ENCODE assay signal across 8 cellular contexts in the genomic region with DNA sequence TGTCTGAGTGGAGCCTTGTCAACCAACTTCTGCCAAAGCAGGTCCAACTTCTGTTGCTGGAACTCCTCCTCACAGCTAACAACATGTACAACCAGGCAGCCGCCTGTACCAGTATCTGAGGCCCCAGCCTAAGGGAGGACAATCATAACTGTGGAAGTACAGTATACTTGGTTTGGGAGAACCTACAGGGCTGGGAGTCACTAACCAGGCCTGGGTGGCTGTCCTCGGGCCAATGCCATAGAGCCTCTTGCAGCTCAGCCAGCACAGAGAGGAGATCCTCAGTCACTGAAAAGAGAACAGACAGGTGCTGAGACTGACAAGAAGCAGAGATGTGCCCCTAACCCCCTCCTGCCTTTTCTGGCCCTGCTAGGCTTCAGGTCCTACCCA. TPM values are rescaled to one million over a fixed set of nuclear protein-coding genes. Genes with fewer than 3 reads are reported as not detected.
A peak's percentile ranks its signal among the peaks of the same experiment; 100 is the strongest.
DNase-seq lines count a peak whose midpoint lies in the region; ATAC-seq, FAIRE-seq and TF ChIP-seq lines count a peak whose summit lies in the region.

No MANE protein-coding gene starts in this region.

- H3K4me1 ChIP-seq in cardiac muscle cell (ENCODE audit: low read depth): peaks cover 10% of the 10 kb centered on the region
- peaks cover 26% of the 10 kb centered on the region for H3K4me1 ChIP-seq in adipocyte (ENCODE audit: control insufficient read depth, insufficient read depth, low read length)
- H3K4me1 ChIP-seq in HepG2 (ENCODE audit: insufficient read depth, low read length): peaks cover 23% of the 10 kb centered on the region
- H3K4me1 ChIP-seq in upper lobe of left lung: peaks cover 26 to 36% (median 31%) of the 10 kb centered on the region in 4 donors

- intact Hi-C loops in Right ventricle myocardium inferior (cut with DNase I) (no loop called here), HepG2 (cut with micrococcal nuclease; ENCODE audit: unreplicated experiment) (no loop called here)

- TF ChIP-seq CTCF in cardiac muscle cell (IDR thresholded peaks at IDR 0.05; ENCODE audit: low read depth, low read length) (no peak), HepG2 (CRISPR knock-in tag; IDR thresholded peaks at IDR 0.05) (no peak), upper lobe of left lung (IDR thresholded peaks at IDR 0.05) (no peak)

- H2AFZ ChIP-seq in HepG2 (ENCODE audit: low read length): no peak overlapping the region

- no peak overlapping the region for H3K27ac ChIP-seq in cardiac muscle cell
- H3K27ac ChIP-seq in HepG2 (ENCODE audit: extremely low read length, insufficient read depth, low read length): peak overlapping the region; percentile 55
- H3K27ac ChIP-seq in upper lobe of left lung: peak overlapping the region in 2 of 4 donors; percentile 83 to 88

- H3K9ac ChIP-seq in adipocyte (ENCODE audit: low read length): peak overlapping the region; percentile 88
- H3K9ac ChIP-seq in HepG2 (ENCODE audit: insufficient read depth, low read depth, low read length): peak overlapping the region; percentile 73

- no peak for TF ChIP-seq RAD21 in HepG2 (CRISPR knock-in tag; IDR thresholded peaks at IDR 0.05)

- peak overlapping the region; percentile 82 for H3K4me3 ChIP-seq in cardiac muscle cell
- peak overlapping the region; percentile 91 for H3K4me3 ChIP-seq in adipocyte (ENCODE audit: low read length)
- H3K4me3 ChIP-seq in HepG2 (replicated peaks in 1 of 3; ENCODE audit: insufficient read depth in 1 of 3, low read depth in 2 of 3, low read length in 3 of 3): peak overlapping the region; percentile 68 to 96 (median 84)
- peak overlapping the region in 3 of 4 donors; percentile 63 to 97 (median 81) for H3K4me3 ChIP-seq in upper lobe of left lung

- peak overlapping the region; percentile 89 for H3K4me2 ChIP-seq in HepG2 (ENCODE audit: low read depth, low read length)

- H3K27me3 ChIP-seq in cardiac muscle cell (no peaks in the 10 kb centered on the region), adipocyte (replicated peaks; ENCODE audit: control insufficient read depth, insufficient read depth, low read length) (no peaks in the 10 kb centered on the region), HepG2 (ENCODE audit: control insufficient read depth in 1 of 2, insufficient read depth in 2 of 2, low read length in 2 of 2) (no peaks in the 10 kb centered on the region; a peak in 1 of 5 replicates), upper lobe of left lung (no peaks in the 10 kb centered on the region)

- peaks cover 21% of the 10 kb centered on the region; the same call in 1 of the 2 replicates for H4K20me1 ChIP-seq in HepG2 (ENCODE audit: insufficient read depth, low read length)

- no TSS peak for BruUV-seq in HepG2 (replicated peaks; lab: Mats Ljungman, UMichigan)

- in situ Hi-C loops in HepG2 (cut with HindIII; ENCODE audit: extremely low pct_ligation_motif_present, low pct_unique_long_range_greater_than_20kb): no loop called here

- TF ChIP-seq POLR2A in HepG2 (IDR thresholded peaks at IDR 0.05; ENCODE audit: insufficient read depth in 1 of 2, low read depth in 2 of 2, low read length in 2 of 2) (no peak), upper lobe of left lung (IDR thresholded peaks at IDR 0.05) (no peak)

- DNase-seq in cardiac muscle cell (ENCODE audit: low read depth in 1 of 2, low spot score in 1 of 2): no peak
- DNase-seq in Right ventricle myocardium inferior (ENCODE audit: missing footprints): no peak
- no peak for DNase-seq in adipocyte (ENCODE audit: low read depth)
- DNase-seq in HepG2 (ENCODE audit: low spot score): no peak
- DNase-seq in upper lobe of left lung: no peak
- DNase-seq in SHP77 (lab: John Stamatoyannopoulos, UW): no peak
- DNase-seq in hypothalamus (lab: John Stamatoyannopoulos, UW): no peak
- no peak for DNase-seq in cerebellar nuclear complex (lab: John Stamatoyannopoulos, UW)

- peaks cover 18% of the 10 kb centered on the region for H3K79me2 ChIP-seq in HepG2 (ENCODE audit: insufficient read depth, low read length)

- TF ChIP-seq EP300 in HepG2 (IDR thresholded peaks at IDR 0.05; ENCODE audit: low read depth in 2 of 2, low read length in 2 of 2): no peak
- no peak for TF ChIP-seq EP300 in HepG2 (CRISPR knock-in tag; IDR thresholded peaks at IDR 0.05; ENCODE audit: borderline replicate concordance)
- TF ChIP-seq EP300 in upper lobe of left lung (IDR thresholded peaks at IDR 0.05): no peak

- no peak for FAIRE-seq in HepG2 (lab: Jason Lieb, UNC)

- POLR2A ChIA-PET in HepG2 (lab: Yijun Ruan, JAX): interaction anchor here (2.0 to 11.1 kb wide), 3 partner anchors 8 to 77 kb away, joined by 10 to 280 read pairs (median 10); a partner anchor contains a TSS

- CTCF ChIA-PET in HepG2 (lab: Yijun Ruan, JAX; ENCODE audit: low intra/inter-chr PET ratio, low total read pairs): no interaction called here

- 67% methylated on average over 1 of the region's 2 CpGs for WGBS in HepG2 (ENCODE audit: low lambda C conversion rate)
- WGBS in upper lobe of left lung, 2 donors: 40 to 88% methylated on average over 1 to 2 of the region's 2 CpGs

- peaks cover 35% of the 10 kb centered on the region for H3K36me3 ChIP-seq in cardiac muscle cell
- H3K36me3 ChIP-seq in adipocyte (ENCODE audit: control insufficient read depth, insufficient read depth, low read length, severe bottlenecking): peaks cover 27% of the 10 kb centered on the region
- H3K36me3 ChIP-seq in HepG2 (replicated peaks in 1 of 2; ENCODE audit: control insufficient read depth in 1 of 2, insufficient read depth in 2 of 2, low read length in 2 of 2): peaks cover 17 to 39% of the 10 kb centered on the region in 2 experiments
- H3K36me3 ChIP-seq in upper lobe of left lung: peaks cover 11 to 44% (median 35%) of the 10 kb centered on the region in 4 donors

- no peak for ATAC-seq in Right ventricle myocardium inferior
- ATAC-seq in HepG2: no peak
- ATAC-seq in upper lobe of left lung (ENCODE audit: low FRiP score in 2 of 2): no peak

- no peaks in the 10 kb centered on the region for H3K9me3 ChIP-seq in cardiac muscle cell (ENCODE audit: low read depth)
- no peaks in the 10 kb centered on the region for H3K9me3 ChIP-seq in adipocyte (ENCODE audit: control insufficient read depth, low read length)
- H3K9me3 ChIP-seq in HepG2 (ENCODE audit: low read length): no peaks in the 10 kb centered on the region
- no peaks in the 10 kb centered on the region for H3K9me3 ChIP-seq in upper lobe of left lung

RNA-seq across cellular contexts. Expression of a gene that starts 1.2 kb away (rescaled TPM):
- total RNA-seq in cardiac muscle cell (78.0 and 81.0 TPM in 2 replicates), Right ventricle myocardium inferior (9.0 TPM), HepG2 (2016; rRNA removed; fragmentation: Illumina TruSeq; extraction: Trizol) (18.3 and 19.9 TPM in 2 replicates), upper lobe of left lung (10 to 100 TPM; 28.5 to 67.1 (median 35.7) TPM)
- polyA plus RNA-seq in cardiac muscle cell (54.6 and 96.2 TPM in 2 replicates), HepG2 (2011; rRNA removed) (31.7 and 36.5 TPM in 2 replicates)
- total RNA-seq in HepG2 (2016; cell fraction: cytosol; rRNA removed; fragmentation: Illumina TruSeq; extraction: Trizol; ENCODE audit: low read depth): 8.0 and 9.1 TPM in 2 replicates
- total RNA-seq in HepG2 (2016; cell fraction: insoluble cytoplasmic fraction; rRNA removed; fragmentation: Illumina TruSeq; extraction: Trizol): 17.2 and 17.7 TPM in 2 replicates
- total RNA-seq in HepG2 (2016; cell fraction: membrane; rRNA removed; fragmentation: Illumina TruSeq; extraction: Trizol): 13.3 and 16.1 TPM in 2 replicates
- total RNA-seq in HepG2 (2016; cell fraction: nucleus; rRNA removed; fragmentation: Illumina TruSeq; extraction: Trizol): 12.3 and 12.5 TPM in 2 replicates
- polyA plus RNA-seq in HepG2 (2011; cell fraction: cytosol; rRNA removed): 28.5 and 42.5 TPM in 2 replicates
- 69.2 and 85.2 TPM in 2 replicates for polyA plus RNA-seq in HepG2 (2011; cell fraction: nucleus; rRNA removed)
- polyA plus RNA-seq in HepG2 (2012): 10.7 and 12.1 TPM in 2 replicates
- polyA plus RNA-seq in HepG2 (2016; cell fraction: cytosol; fragmentation: Illumina TruSeq; extraction: Trizol; ENCODE audit: low read depth): 6.0 and 7.7 TPM in 2 replicates
- 16.3 and 17.2 TPM in 2 replicates for polyA plus RNA-seq in HepG2 (2016; cell fraction: insoluble cytoplasmic fraction; fragmentation: Illumina TruSeq; extraction: Trizol; ENCODE audit: low read depth)
- 10.6 and 11.7 TPM in 2 replicates for polyA plus RNA-seq in HepG2 (2016; cell fraction: membrane; fragmentation: Illumina TruSeq; extraction: Trizol; ENCODE audit: low read depth)
- polyA plus RNA-seq in HepG2 (2016; cell fraction: nucleus; fragmentation: Illumina TruSeq; extraction: Trizol; ENCODE audit: insufficient read depth, low read depth): 23.7 and 24.6 TPM in 2 replicates
- polyA minus RNA-seq in HepG2 (2011; rRNA and poly(A)+ RNA removed; ENCODE audit: low replicate concordance): 62.8 and 69.7 TPM in 2 replicates
- polyA minus RNA-seq in HepG2 (2011; cell fraction: cytosol; rRNA and poly(A)+ RNA removed): 9.5 and 20.9 TPM in 2 replicates
- polyA minus RNA-seq in HepG2 (2011; cell fraction: nucleus; rRNA and poly(A)+ RNA removed): 11.2 and 17.4 TPM in 2 replicates

RNA-seq across cellular contexts. Expression of a gene that starts 4.7 kb away (rescaled TPM):
- total RNA-seq in cardiac muscle cell (217 and 361 TPM in 2 replicates), Right ventricle myocardium inferior (157 TPM), HepG2 (2016; rRNA removed; fragmentation: Illumina TruSeq; extraction: Trizol) (50.0 and 51.9 TPM in 2 replicates), upper lobe of left lung (100 to 1,000 TPM in 3 of 6 donors, 10 to 100 TPM in 3; 75.4 to 166 (median 101) TPM)
- polyA plus RNA-seq in cardiac muscle cell (280 and 310 TPM in 2 replicates), HepG2 (2011; rRNA removed) (39.0 and 42.0 TPM in 2 replicates)
- 26.9 and 32.9 TPM in 2 replicates for total RNA-seq in HepG2 (2016; cell fraction: cytosol; rRNA removed; fragmentation: Illumina TruSeq; extraction: Trizol; ENCODE audit: low read depth)
- 52.3 and 61.1 TPM in 2 replicates for total RNA-seq in HepG2 (2016; cell fraction: insoluble cytoplasmic fraction; rRNA removed; fragmentation: Illumina TruSeq; extraction: Trizol)
- 26.1 and 38.8 TPM in 2 replicates for total RNA-seq in HepG2 (2016; cell fraction: membrane; rRNA removed; fragmentation: Illumina TruSeq; extraction: Trizol)
- total RNA-seq in HepG2 (2016; cell fraction: nucleus; rRNA removed; fragmentation: Illumina TruSeq; extraction: Trizol): 24.4 and 30.9 TPM in 2 replicates
- 32.1 and 56.3 TPM in 2 replicates for polyA plus RNA-seq in HepG2 (2011; cell fraction: cytosol; rRNA removed)
- 29.5 and 32.3 TPM in 2 replicates for polyA plus RNA-seq in HepG2 (2011; cell fraction: nucleus; rRNA removed)
- polyA plus RNA-seq in HepG2 (2012): 31.0 and 39.6 TPM in 2 replicates
- polyA plus RNA-seq in HepG2 (2016; cell fraction: cytosol; fragmentation: Illumina TruSeq; extraction: Trizol; ENCODE audit: low read depth): 31.0 and 36.1 TPM in 2 replicates
- polyA plus RNA-seq in HepG2 (2016; cell fraction: insoluble cytoplasmic fraction; fragmentation: Illumina TruSeq; extraction: Trizol; ENCODE audit: low read depth): 63.6 and 69.8 TPM in 2 replicates
- polyA plus RNA-seq in HepG2 (2016; cell fraction: membrane; fragmentation: Illumina TruSeq; extraction: Trizol; ENCODE audit: low read depth): 28.9 and 36.0 TPM in 2 replicates
- 39.0 and 43.6 TPM in 2 replicates for polyA plus RNA-seq in HepG2 (2016; cell fraction: nucleus; fragmentation: Illumina TruSeq; extraction: Trizol; ENCODE audit: insufficient read depth, low read depth)
- polyA minus RNA-seq in HepG2 (2011; rRNA and poly(A)+ RNA removed; ENCODE audit: low replicate concordance): 70.8 and 119 TPM in 2 replicates
- 23.8 and 35.3 TPM in 2 replicates for polyA minus RNA-seq in HepG2 (2011; cell fraction: cytosol; rRNA and poly(A)+ RNA removed)
- polyA minus RNA-seq in HepG2 (2011; cell fraction: nucleus; rRNA and poly(A)+ RNA removed): 27.4 and 27.9 TPM in 2 replicates

RNA-seq across cellular contexts. Expression of a gene that starts 10.0 kb away (rescaled TPM):
- total RNA-seq in cardiac muscle cell: 176 and 223 TPM in 2 replicates
- 276 and 277 TPM in 2 replicates for polyA plus RNA-seq in cardiac muscle cell
- total RNA-seq in Right ventricle myocardium inferior: 83.3 TPM
- 71.2 and 73.4 TPM in 2 replicates for total RNA-seq in HepG2 (2016; rRNA removed; fragmentation: Illumina TruSeq; extraction: Trizol)
- total RNA-seq in HepG2 (2016; cell fraction: cytosol; rRNA removed; fragmentation: Illumina TruSeq; extraction: Trizol; ENCODE audit: low read depth): 3.5 and 5.3 TPM in 2 replicates
- total RNA-seq in HepG2 (2016; cell fraction: insoluble cytoplasmic fraction; rRNA removed; fragmentation: Illumina TruSeq; extraction: Trizol): 62.0 and 83.0 TPM in 2 replicates
- 11.9 and 16.0 TPM in 2 replicates for total RNA-seq in HepG2 (2016; cell fraction: membrane; rRNA removed; fragmentation: Illumina TruSeq; extraction: Trizol)
- 75.4 and 75.5 TPM in 2 replicates for total RNA-seq in HepG2 (2016; cell fraction: nucleus; rRNA removed; fragmentation: Illumina TruSeq; extraction: Trizol)
- 139 and 187 TPM in 2 replicates for polyA plus RNA-seq in HepG2 (2011; rRNA removed)
- 54.1 and 69.9 TPM in 2 replicates for polyA plus RNA-seq in HepG2 (2011; cell fraction: cytosol; rRNA removed)
- polyA plus RNA-seq in HepG2 (2011; cell fraction: nucleus; rRNA removed): 948 and 1,074 TPM in 2 replicates
- 82.4 and 107 TPM in 2 replicates for polyA plus RNA-seq in HepG2 (2012)
- 3.7 and 3.8 TPM in 2 replicates for polyA plus RNA-seq in HepG2 (2016; cell fraction: cytosol; fragmentation: Illumina TruSeq; extraction: Trizol; ENCODE audit: low read depth)
- 65.3 and 72.1 TPM in 2 replicates for polyA plus RNA-seq in HepG2 (2016; cell fraction: insoluble cytoplasmic fraction; fragmentation: Illumina TruSeq; extraction: Trizol; ENCODE audit: low read depth)
- 8.5 and 9.3 TPM in 2 replicates for polyA plus RNA-seq in HepG2 (2016; cell fraction: membrane; fragmentation: Illumina TruSeq; extraction: Trizol; ENCODE audit: low read depth)
- polyA plus RNA-seq in HepG2 (2016; cell fraction: nucleus; fragmentation: Illumina TruSeq; extraction: Trizol; ENCODE audit: insufficient read depth, low read depth): 267 and 275 TPM in 2 replicates
- 181 and 224 TPM in 2 replicates for polyA minus RNA-seq in HepG2 (2011; rRNA and poly(A)+ RNA removed; ENCODE audit: low replicate concordance)
- 39.8 and 50.4 TPM in 2 replicates for polyA minus RNA-seq in HepG2 (2011; cell fraction: cytosol; rRNA and poly(A)+ RNA removed)
- 60.6 and 69.1 TPM in 2 replicates for polyA minus RNA-seq in HepG2 (2011; cell fraction: nucleus; rRNA and poly(A)+ RNA removed)
- 100 to 1,000 TPM; 100 to 279 (median 123) TPM for total RNA-seq in upper lobe of left lung

RNA-seq across cellular contexts. Expression of a gene that starts 12.0 kb away (rescaled TPM):
- 155 and 186 TPM in 2 replicates for total RNA-seq in cardiac muscle cell
- 118 and 179 TPM in 2 replicates for polyA plus RNA-seq in cardiac muscle cell
- 64.3 TPM for total RNA-seq in Right ventricle myocardium inferior
- 260 and 344 TPM in 2 replicates for total RNA-seq in HepG2 (2016; rRNA removed; fragmentation: Illumina TruSeq; extraction: Trizol)
- total RNA-seq in HepG2 (2016; cell fraction: cytosol; rRNA removed; fragmentation: Illumina TruSeq; extraction: Trizol; ENCODE audit: low read depth): 94.1 and 106 TPM in 2 replicates
- total RNA-seq in HepG2 (2016; cell fraction: insoluble cytoplasmic fraction; rRNA removed; fragmentation: Illumina TruSeq; extraction: Trizol): 263 and 346 TPM in 2 replicates
- total RNA-seq in HepG2 (2016; cell fraction: membrane; rRNA removed; fragmentation: Illumina TruSeq; extraction: Trizol): 186 and 193 TPM in 2 replicates
- total RNA-seq in HepG2 (2016; cell fraction: nucleus; rRNA removed; fragmentation: Illumina TruSeq; extraction: Trizol): 117 and 127 TPM in 2 replicates
- polyA plus RNA-seq in HepG2 (2011; rRNA removed): 248 and 252 TPM in 2 replicates
- polyA plus RNA-seq in HepG2 (2011; cell fraction: cytosol; rRNA removed): 227 and 254 TPM in 2 replicates
- polyA plus RNA-seq in HepG2 (2011; cell fraction: nucleus; rRNA removed): 167 and 184 TPM in 2 replicates
- 171 and 213 TPM in 2 replicates for polyA plus RNA-seq in HepG2 (2012)
- 80.1 and 88.8 TPM in 2 replicates for polyA plus RNA-seq in HepG2 (2016; cell fraction: cytosol; fragmentation: Illumina TruSeq; extraction: Trizol; ENCODE audit: low read depth)
- polyA plus RNA-seq in HepG2 (2016; cell fraction: insoluble cytoplasmic fraction; fragmentation: Illumina TruSeq; extraction: Trizol; ENCODE audit: low read depth): 319 and 340 TPM in 2 replicates
- polyA plus RNA-seq in HepG2 (2016; cell fraction: membrane; fragmentation: Illumina TruSeq; extraction: Trizol; ENCODE audit: low read depth): 142 and 165 TPM in 2 replicates
- 169 and 178 TPM in 2 replicates for polyA plus RNA-seq in HepG2 (2016; cell fraction: nucleus; fragmentation: Illumina TruSeq; extraction: Trizol; ENCODE audit: insufficient read depth, low read depth)
- 431 and 698 TPM in 2 replicates for polyA minus RNA-seq in HepG2 (2011; rRNA and poly(A)+ RNA removed; ENCODE audit: low replicate concordance)
- polyA minus RNA-seq in HepG2 (2011; cell fraction: cytosol; rRNA and poly(A)+ RNA removed): 171 and 193 TPM in 2 replicates
- 84.5 and 109 TPM in 2 replicates for polyA minus RNA-seq in HepG2 (2011; cell fraction: nucleus; rRNA and poly(A)+ RNA removed)
- 100 to 1,000 TPM in 3 of 6 donors, 10 to 100 TPM in 3; 67.1 to 142 (median 97.3) TPM for total RNA-seq in upper lobe of left lung

RNA-seq across cellular contexts. Expression of a gene that starts 27.2 kb away (rescaled TPM):
- total RNA-seq in cardiac muscle cell (63.3 and 76.5 TPM in 2 replicates), Right ventricle myocardium inferior (25.5 TPM), HepG2 (2016; rRNA removed; fragmentation: Illumina TruSeq; extraction: Trizol) (not detected in 2 replicates), upper lobe of left lung (100 to 1,000 TPM in 1 of 6 donors, 10 to 100 TPM in 5; 44.2 to 184 (median 69.9) TPM)
- polyA plus RNA-seq in cardiac muscle cell (60.4 and 84.7 TPM in 2 replicates), HepG2 (2011; rRNA removed) (0.01 TPM in 1 of 2 replicates, not detected in the other)
- total RNA-seq in HepG2 (2016; cell fraction: cytosol; rRNA removed; fragmentation: Illumina TruSeq; extraction: Trizol; ENCODE audit: low read depth): not detected in 2 replicates
- total RNA-seq in HepG2 (2016; cell fraction: insoluble cytoplasmic fraction; rRNA removed; fragmentation: Illumina TruSeq; extraction: Trizol): 0.09 TPM in 1 of 2 replicates, not detected in the other
- not detected in 2 replicates for total RNA-seq in HepG2 (2016; cell fraction: membrane; rRNA removed; fragmentation: Illumina TruSeq; extraction: Trizol)
- total RNA-seq in HepG2 (2016; cell fraction: nucleus; rRNA removed; fragmentation: Illumina TruSeq; extraction: Trizol): 0.09 TPM in 1 of 2 replicates, not detected in the other
- polyA plus RNA-seq in HepG2 (2011; cell fraction: cytosol; rRNA removed): 0.07 TPM in 1 of 2 replicates, not detected in the other
- 0.29 and 0.38 TPM in 2 replicates for polyA plus RNA-seq in HepG2 (2011; cell fraction: nucleus; rRNA removed)
- 0.16 TPM in 1 of 2 replicates, not detected in the other for polyA plus RNA-seq in HepG2 (2012)
- polyA plus RNA-seq in HepG2 (2016; cell fraction: cytosol; fragmentation: Illumina TruSeq; extraction: Trizol; ENCODE audit: low read depth): not detected in 2 replicates
- polyA plus RNA-seq in HepG2 (2016; cell fraction: insoluble cytoplasmic fraction; fragmentation: Illumina TruSeq; extraction: Trizol; ENCODE audit: low read depth): not detected in 2 replicates
- not detected in 2 replicates for polyA plus RNA-seq in HepG2 (2016; cell fraction: membrane; fragmentation: Illumina TruSeq; extraction: Trizol; ENCODE audit: low read depth)
- not detected in 2 replicates for polyA plus RNA-seq in HepG2 (2016; cell fraction: nucleus; fragmentation: Illumina TruSeq; extraction: Trizol; ENCODE audit: insufficient read depth, low read depth)
- 0.24 and 77.8 TPM in 2 replicates for polyA minus RNA-seq in HepG2 (2011; rRNA and poly(A)+ RNA removed; ENCODE audit: low replicate concordance)
- polyA minus RNA-seq in HepG2 (2011; cell fraction: cytosol; rRNA and poly(A)+ RNA removed): 2.1 and 2.3 TPM in 2 replicates
- polyA minus RNA-seq in HepG2 (2011; cell fraction: nucleus; rRNA and poly(A)+ RNA removed): 1.5 and 2.2 TPM in 2 replicates
